In the genomic region with DNA sequence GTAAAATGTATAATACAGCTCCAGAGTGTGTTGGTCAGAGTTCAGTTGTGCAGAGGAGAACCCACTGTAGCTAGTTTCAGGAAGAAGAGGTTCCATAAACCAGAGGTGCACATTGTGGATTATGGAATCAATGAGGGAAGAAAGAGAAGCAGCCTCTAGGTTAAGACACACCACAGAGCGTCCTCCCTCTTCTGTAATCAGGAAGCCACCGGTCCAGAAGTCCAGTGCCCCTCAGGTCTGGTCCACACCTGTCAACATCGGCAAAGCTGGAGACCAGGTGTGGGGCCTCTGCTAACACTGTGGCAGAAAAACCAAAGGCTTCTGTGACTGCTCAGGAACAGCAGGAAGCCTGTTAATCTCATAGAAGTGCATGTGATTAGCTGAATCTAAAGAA, we compare ENCODE assay signal across 12 cellular contexts. TPM values are rescaled to one million over a fixed set of nuclear protein-coding genes. Genes with fewer than 3 reads are reported as not detected.
DNase-seq lines count a peak whose midpoint lies in the region; ATAC-seq, FAIRE-seq and TF ChIP-seq lines count a peak whose summit lies in the region.
"Had no signal": no experiment of that assay in that cellular context is flagged by ENCODE, and none has a peak within 500 bp of the region (broad histone marks: within the 10 kb centered on the region; RNA-seq: fewer than 3 reads in every experiment).

No MANE protein-coding gene starts in this region.

- H3K9me3 ChIP-seq in muscle layer of duodenum (ENCODE audit: control insufficient read depth in 1 of 2, low read length in 2 of 2) (no peaks in the 10 kb centered on the region), uterus (no peaks in the 10 kb centered on the region)
- H3K9me3 ChIP-seq: MG63, suprapubic skin had no signal

- H3K4me3 ChIP-seq in muscle layer of duodenum (ENCODE audit: low read depth in 1 of 2, low read length in 2 of 2) = peak overlapping the region in 1 of 2 donors; percentile 43
- H3K4me3 ChIP-seq in uterus = no peak overlapping the region
- H3K4me3 ChIP-seq: MG63 had no signal

- peak overlapping the region; percentile 17 for H3K27ac Mint-ChIP-seq in activated naive CD8-positive, alpha-beta T cell
- H3K27ac Mint-ChIP-seq in activated naive CD8-positive, alpha-beta T cell treated with anti-CD3 and anti-CD28 coated beads, Interleukin-2, amount 50 U/mL, for 24 hours = no peak overlapping the region
- H3K27ac Mint-ChIP-seq: activated B cell treated with CpG ODN at 0.5 μM for 24 hours had no signal

- no peaks in the 10 kb centered on the region for H3K9me3 Mint-ChIP-seq in activated naive CD8-positive, alpha-beta T cell (ENCODE audit: low read depth)
- H3K9me3 Mint-ChIP-seq in activated naive CD8-positive, alpha-beta T cell treated with anti-CD3 and anti-CD28 coated beads, Interleukin-2, amount 50 U/mL, for 24 hours = no peaks in the 10 kb centered on the region
- H3K9me3 Mint-ChIP-seq: activated B cell treated with CpG ODN at 0.5 μM for 24 hours had no signal

- peaks cover 2% of the 10 kb centered on the region for H3K4me1 Mint-ChIP-seq in activated naive CD8-positive, alpha-beta T cell (ENCODE audit: low read depth)
- H3K4me1 Mint-ChIP-seq in activated naive CD8-positive, alpha-beta T cell treated with anti-CD3 and anti-CD28 coated beads, Interleukin-2, amount 50 U/mL, for 24 hours = peaks cover 12% of the 10 kb centered on the region

- intact Hi-C loops in uterus (cut with DNase I; ENCODE audit: low total_unique reads) (no loop called here), sciatic nerve (cut with DNase I) (no loop called here)

- peaks cover 4 to 18% of the 10 kb centered on the region in 2 donors for H3K36me3 ChIP-seq in muscle layer of duodenum (ENCODE audit: control insufficient read depth in 1 of 2, insufficient read depth in 2 of 2, low read length in 2 of 2)
- H3K36me3 ChIP-seq in uterus = no peaks in the 10 kb centered on the region

- peak overlapping the region; percentile 60 for H3K27ac ChIP-seq in muscle layer of duodenum (ENCODE audit: low read length)
- H3K27ac ChIP-seq in uterus = peak overlapping the region; percentile 65 to 79

- no peak for DNase-seq in activated naive CD8-positive, alpha-beta T cell treated with anti-CD3 and anti-CD28 coated beads, Interleukin-2, amount 50 U/mL, for 24 hours
- DNase-seq in dermis blood vessel endothelial cell = peak; percentile 45
- no peak for DNase-seq in uterus
- DNase-seq in HTR-8/SVneo (ENCODE audit: insufficient read length, low spot score) = no peak
- no peak for DNase-seq in sciatic nerve (ENCODE audit: low spot score)
- DNase-seq in DMS53 (lab: John Stamatoyannopoulos, UW) = no peak
- DNase-seq: activated B cell treated with CpG ODN at 0.5 μM for 24 hours; activated CD8-positive, alpha-beta memory T cell treated with anti-CD3 and anti-CD28 coated beads, Interleukin-2, amount 50 U/mL, for 4 hours had no signal

- TF ChIP-seq POLR2A in uterus (IDR thresholded peaks at IDR 0.05) = no peak

- no peaks in the 10 kb centered on the region for H3K27me3 Mint-ChIP-seq in activated naive CD8-positive, alpha-beta T cell
- no peaks in the 10 kb centered on the region for H3K27me3 Mint-ChIP-seq in activated naive CD8-positive, alpha-beta T cell treated with anti-CD3 and anti-CD28 coated beads, Interleukin-2, amount 50 U/mL, for 24 hours
- H3K27me3 Mint-ChIP-seq: activated B cell treated with CpG ODN at 0.5 μM for 24 hours had no signal

- peaks cover 21% of the 10 kb centered on the region in 2 donors for H3K4me1 ChIP-seq in muscle layer of duodenum (ENCODE audit: control insufficient read depth in 1 of 2, insufficient read depth in 2 of 2, low read length in 2 of 2)
- peaks cover 0 to 11% of the 10 kb centered on the region in 2 donors for H3K4me1 ChIP-seq in uterus

- no peak for TF ChIP-seq CTCF in uterus (IDR thresholded peaks at IDR 0.05)

- no peak for ATAC-seq in activated naive CD8-positive, alpha-beta T cell treated with anti-CD3 and anti-CD28 coated beads, Interleukin-2, amount 50 U/mL, for 24 hours
- ATAC-seq in sciatic nerve = no peak

- FAIRE-seq in HTR-8/SVneo (lab: Jason Lieb, UNC) = no peak

- no peaks in the 10 kb centered on the region for H3K36me3 Mint-ChIP-seq in activated naive CD8-positive, alpha-beta T cell
- peaks cover 7% of the 10 kb centered on the region for H3K36me3 Mint-ChIP-seq in activated naive CD8-positive, alpha-beta T cell treated with anti-CD3 and anti-CD28 coated beads, Interleukin-2, amount 50 U/mL, for 24 hours (ENCODE audit: low read depth)

- no peak overlapping the region for H3K4me3 Mint-ChIP-seq in activated naive CD8-positive, alpha-beta T cell
- no peak overlapping the region for H3K4me3 Mint-ChIP-seq in activated naive CD8-positive, alpha-beta T cell treated with anti-CD3 and anti-CD28 coated beads, Interleukin-2, amount 50 U/mL, for 24 hours
- H3K4me3 Mint-ChIP-seq: activated B cell treated with CpG ODN at 0.5 μM for 24 hours had no signal

- H3K27me3 ChIP-seq in muscle layer of duodenum (ENCODE audit: low read depth, low read length) (no peaks in the 10 kb centered on the region), uterus (no peaks in the 10 kb centered on the region)
- H3K27me3 ChIP-seq: MG63, suprapubic skin had no signal

RNA-seq across cellular contexts. Expression of gene LIMD2, which starts 23.4 kb away (rescaled TPM):
- total RNA-seq in dermis blood vessel endothelial cell (46.5 and 64.4 TPM in 2 replicates), uterus (10 to 100 TPM in 3 of 4 donors, 1 to 10 TPM in 1; 3.8 to 23.2 (median 11.8) TPM), sciatic nerve (20.7 TPM)

RNA-seq across cellular contexts. Expression of gene MAP3K3, which starts 54.3 kb away (rescaled TPM):
- 138 and 207 TPM in 2 replicates for total RNA-seq in dermis blood vessel endothelial cell
- total RNA-seq in uterus = 10 to 100 TPM; 31.5 to 63.0 (median 56.3) TPM
- total RNA-seq in sciatic nerve = 63.4 TPM
